In the genomic region with DNA sequence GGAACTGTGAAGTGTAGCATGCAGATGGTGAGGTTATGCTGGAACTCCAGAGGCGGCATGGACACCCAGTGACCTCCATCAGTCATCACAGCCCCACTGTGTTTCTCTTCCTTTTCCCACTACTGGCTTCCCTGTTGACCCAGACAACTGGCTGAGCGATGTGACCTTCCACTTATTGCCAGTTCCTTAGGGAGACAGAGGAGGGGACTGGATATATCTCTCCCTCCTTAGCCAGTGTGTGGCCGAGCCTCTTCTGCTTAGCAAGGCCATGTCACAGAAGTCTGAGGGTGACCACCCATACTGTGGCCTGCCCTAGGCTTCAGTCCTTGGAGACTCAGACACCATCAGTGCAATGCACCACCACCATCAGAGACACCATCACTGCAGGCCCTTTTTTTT, we compare ENCODE assay signal across 14 cellular contexts. TPM values are rescaled to one million over a fixed set of nuclear protein-coding genes. Genes with fewer than 3 reads are reported as not detected.
A peak's percentile ranks its signal among the peaks of the same experiment; 100 is the strongest.
DNase-seq lines count a peak whose midpoint lies in the region; ATAC-seq and TF ChIP-seq lines count a peak whose summit lies in the region.
"Had no signal": no experiment of that assay in that cellular context is flagged by ENCODE, and none has a peak within 500 bp of the region (broad histone marks: within the 10 kb centered on the region; RNA-seq: fewer than 3 reads in every experiment).

No MANE protein-coding gene starts in this region.

- H3K9me3 Mint-ChIP-seq in activated CD8-positive, alpha-beta memory T cell treated with anti-CD3 and anti-CD28 coated beads, Interleukin-2, amount 10 ng/mL, durations not matched to agents 7 days and 5 days (ENCODE audit: low read depth) = no peaks in the 10 kb centered on the region
- no peaks in the 10 kb centered on the region for H3K9me3 Mint-ChIP-seq in central memory CD8-positive, alpha-beta T cell
- no peaks in the 10 kb centered on the region for H3K9me3 Mint-ChIP-seq in stimulated activated naive B cell treated with anti-CD40 and anti-IgM and Interleukin-4, amounts not matched to agents 10 μg/mL and 1 μg/mL and 100 μg/mL, for 72 hours
- H3K9me3 Mint-ChIP-seq: HFFc6 had no signal

- H3K4ac ChIP-seq in neuronal stem cell (ENCODE audit: low read length) = no peak overlapping the region

- no peak for ATAC-seq in activated CD8-positive, alpha-beta memory T cell treated with anti-CD3 and anti-CD28 coated beads, Interleukin-2, amount 10 ng/mL, durations not matched to agents 7 days and 5 days
- ATAC-seq in central memory CD8-positive, alpha-beta T cell (replicated peaks; ENCODE audit: extremely low read depth, poor library complexity, severe bottlenecking) = no peak
- no peak for ATAC-seq in stimulated activated naive B cell treated with anti-CD40 and anti-IgM and Interleukin-4, amounts not matched to agents 10 μg/mL and 1 μg/mL and 100 μg/mL, for 72 hours (replicated peaks)

- peaks cover 86 to 91% (median 87%) of the 10 kb centered on the region in 10 experiments for H3K4me1 ChIP-seq in BLaER1 treated with 17β-estradiol and CSF1 and Interleukin-3, amounts not matched to agents 10 nM and 100 nM
- H3K4me1 ChIP-seq in neuronal stem cell (ENCODE audit: control insufficient read depth in 2 of 2, insufficient read depth in 1 of 2, low read depth in 1 of 2, low read length in 2 of 2) (peaks cover 10 to 22% of the 10 kb centered on the region in 2 donors), stomach (peaks cover 11 to 72% (median 43%) of the 10 kb centered on the region in 4 donors)

- CTCF ChIA-PET in activated CD8-positive, alpha-beta memory T cell treated with anti-CD3 and anti-CD28 coated beads, Interleukin-2, amount 10 ng/mL, durations not matched to agents 7 days and 5 days (lab: Charles Lee) = interaction anchor here (0.7 to 4.3 kb wide), 27 partner anchors 8 to 1315 kb away, joined by 3 to 44 read pairs (median 4); a partner anchor contains a TSS

- H3K4me1 Mint-ChIP-seq in activated CD8-positive, alpha-beta memory T cell treated with anti-CD3 and anti-CD28 coated beads, Interleukin-2, amount 10 ng/mL, durations not matched to agents 7 days and 5 days = peaks cover 81% of the 10 kb centered on the region
- H3K4me1 Mint-ChIP-seq in central memory CD8-positive, alpha-beta T cell = peaks cover 55% of the 10 kb centered on the region
- H3K4me1 Mint-ChIP-seq in stimulated activated naive B cell treated with anti-CD40 and anti-IgM and Interleukin-4, amounts not matched to agents 10 μg/mL and 1 μg/mL and 100 μg/mL, for 72 hours = peaks cover 28 to 51% of the 10 kb centered on the region in 2 donors

- peaks cover 1 to 21% (median 15%) of the 10 kb centered on the region in 11 experiments; a peak in 19 of 22 replicates for H4K20me1 ChIP-seq in BLaER1 treated with 17β-estradiol and CSF1 and Interleukin-3, amounts not matched to agents 10 nM and 100 nM

- no peak overlapping the region for H3K4me3 ChIP-seq in BLaER1 treated with 17β-estradiol and CSF1 and Interleukin-3, amounts not matched to agents 10 nM and 100 nM
- H3K4me3 ChIP-seq in neuronal stem cell (ENCODE audit: low read length in 2 of 2) (peak overlapping the region in 1 of 2 donors; percentile 58), stomach (no peak overlapping the region)
- H3K4me3 ChIP-seq: PC-9 had no signal

- H3K27me3 ChIP-seq in BLaER1 treated with 17β-estradiol and CSF1 and Interleukin-3, amounts not matched to agents 10 nM and 100 nM = no peaks in the 10 kb centered on the region
- H3K27me3 ChIP-seq in neuronal stem cell (ENCODE audit: control insufficient read depth in 3 of 3, insufficient read depth in 3 of 3, low read depth in 1 of 3, low read length in 3 of 3) (no peaks in the 10 kb centered on the region), stomach (no peaks in the 10 kb centered on the region)

- H3K9me3 ChIP-seq in BLaER1 treated with 17β-estradiol and CSF1 and Interleukin-3, amounts not matched to agents 10 nM and 100 nM (replicated peaks in 1 of 11) = no peaks in the 10 kb centered on the region
- no peaks in the 10 kb centered on the region for H3K9me3 ChIP-seq in neuronal stem cell (replicated peaks in 1 of 2; ENCODE audit: control insufficient read depth in 2 of 2, insufficient read depth in 1 of 2, low read depth in 1 of 2, low read length in 2 of 2)
- no peaks in the 10 kb centered on the region for H3K9me3 ChIP-seq in stomach

- no peak overlapping the region for H3K18ac ChIP-seq in neuronal stem cell (ENCODE audit: low read length)

- H3K14ac ChIP-seq in neuronal stem cell (ENCODE audit: low read length) = no peak overlapping the region

- H3K36me3 ChIP-seq in BLaER1 treated with 17β-estradiol and CSF1 and Interleukin-3, amounts not matched to agents 10 nM and 100 nM = peaks cover 7 to 11% (median 9%) of the 10 kb centered on the region in 11 experiments; a peak in 16 of 22 replicates
- peaks cover 5 to 10% of the 10 kb centered on the region in 2 donors for H3K36me3 ChIP-seq in neuronal stem cell (replicated peaks in 1 of 2; ENCODE audit: control insufficient read depth in 2 of 2, insufficient read depth in 2 of 2, low read length in 2 of 2)
- H3K36me3 ChIP-seq in stomach = peaks cover 0 to 8% (median 3%) of the 10 kb centered on the region in 4 donors

- peak overlapping the region; percentile 44 to 100 (median 97); a peak in 18 of 22 replicates for H3K4me2 ChIP-seq in BLaER1 treated with 17β-estradiol and CSF1 and Interleukin-3, amounts not matched to agents 10 nM and 100 nM
- no peak overlapping the region for H3K4me2 ChIP-seq in neuronal stem cell (ENCODE audit: insufficient read depth, low read length, poor library complexity, severe bottlenecking)

- H2AFZ ChIP-seq in neuronal stem cell (ENCODE audit: low read length) = no peak overlapping the region
- H2AFZ ChIP-seq: PC-9 had no signal

- H3K36me3 Mint-ChIP-seq in activated CD8-positive, alpha-beta memory T cell treated with anti-CD3 and anti-CD28 coated beads, Interleukin-2, amount 10 ng/mL, durations not matched to agents 7 days and 5 days = peaks cover 14% of the 10 kb centered on the region
- H3K36me3 Mint-ChIP-seq in central memory CD8-positive, alpha-beta T cell (ENCODE audit: insufficient read depth) = peaks cover 12% of the 10 kb centered on the region
- H3K36me3 Mint-ChIP-seq in stimulated activated naive B cell treated with anti-CD40 and anti-IgM and Interleukin-4, amounts not matched to agents 10 μg/mL and 1 μg/mL and 100 μg/mL, for 72 hours = peaks cover 11 to 14% of the 10 kb centered on the region in 2 donors

- H3K9ac ChIP-seq in BLaER1 treated with 17β-estradiol and CSF1 and Interleukin-3, amounts not matched to agents 10 nM and 100 nM = no peak overlapping the region
- no peak overlapping the region for H3K9ac ChIP-seq in neuronal stem cell (ENCODE audit: low read depth, low read length, poor library complexity)

- H3K23ac ChIP-seq in neuronal stem cell (ENCODE audit: low read depth, low read length, poor library complexity) = no peak overlapping the region

- H3K79me1 ChIP-seq in neuronal stem cell (ENCODE audit: low read depth, low read length) = peaks cover 9% of the 10 kb centered on the region

- H3K27ac Mint-ChIP-seq in activated CD8-positive, alpha-beta memory T cell treated with anti-CD3 and anti-CD28 coated beads, Interleukin-2, amount 10 ng/mL, durations not matched to agents 7 days and 5 days = peak overlapping the region; percentile 74
- peak overlapping the region; percentile 32 for H3K27ac Mint-ChIP-seq in central memory CD8-positive, alpha-beta T cell (ENCODE audit: low read depth)
- no peak overlapping the region for H3K27ac Mint-ChIP-seq in stimulated activated naive B cell treated with anti-CD40 and anti-IgM and Interleukin-4, amounts not matched to agents 10 μg/mL and 1 μg/mL and 100 μg/mL, for 72 hours
- H3K27ac Mint-ChIP-seq: HFFc6 had no signal

- intact Hi-C loops in stomach (cut with DNase I; ENCODE audit: low total_unique reads) = no loop called here

- no peak overlapping the region for H2BK120ac ChIP-seq in neuronal stem cell (ENCODE audit: low read depth, low read length)

- H2BK15ac ChIP-seq in neuronal stem cell (ENCODE audit: low read length) = no peak overlapping the region

- H3K4me3 Mint-ChIP-seq in activated CD8-positive, alpha-beta memory T cell treated with anti-CD3 and anti-CD28 coated beads, Interleukin-2, amount 10 ng/mL, durations not matched to agents 7 days and 5 days = no peak overlapping the region
- no peak overlapping the region for H3K4me3 Mint-ChIP-seq in central memory CD8-positive, alpha-beta T cell
- H3K4me3 Mint-ChIP-seq in stimulated activated naive B cell treated with anti-CD40 and anti-IgM and Interleukin-4, amounts not matched to agents 10 μg/mL and 1 μg/mL and 100 μg/mL, for 72 hours = no peak overlapping the region
- H3K4me3 Mint-ChIP-seq: HFFc6 had no signal

- TF ChIP-seq POLR2A in stomach (IDR thresholded peaks at IDR 0.05) = no peak

- no peak for TF ChIP-seq CTCF in stomach (IDR thresholded peaks at IDR 0.05)

- H2BK5ac ChIP-seq in neuronal stem cell (ENCODE audit: low read length) = no peak overlapping the region

- no peak overlapping the region for H4K8ac ChIP-seq in neuronal stem cell (ENCODE audit: low read depth, low read length)

- no CpG with 5 or more reads among the region's 3 CpGs for WGBS in neuronal stem cell (ENCODE audit: extremely low coverage in 2 of 2, insufficient read length in 2 of 2, insufficient replicate concordance in 1 of 2), 2 donors
- 82 to 90% (median 83%) methylated on average over 3 of the region's 3 CpGs for WGBS in stomach, 5 donors

- H3K27ac ChIP-seq in BLaER1 treated with 17β-estradiol and CSF1 and Interleukin-3, amounts not matched to agents 10 nM and 100 nM = no peak overlapping the region; a peak in 1 of 22 replicates
- H3K27ac ChIP-seq in neuronal stem cell (replicated peaks; ENCODE audit: low read length) (no peak overlapping the region), stomach (no peak overlapping the region)
- H3K27ac ChIP-seq: PC-9 had no signal

- H3K27me3 Mint-ChIP-seq in activated CD8-positive, alpha-beta memory T cell treated with anti-CD3 and anti-CD28 coated beads, Interleukin-2, amount 10 ng/mL, durations not matched to agents 7 days and 5 days = no peaks in the 10 kb centered on the region
- no peaks in the 10 kb centered on the region for H3K27me3 Mint-ChIP-seq in central memory CD8-positive, alpha-beta T cell
- H3K27me3 Mint-ChIP-seq in stimulated activated naive B cell treated with anti-CD40 and anti-IgM and Interleukin-4, amounts not matched to agents 10 μg/mL and 1 μg/mL and 100 μg/mL, for 72 hours = no peaks in the 10 kb centered on the region

- H2BK12ac ChIP-seq in neuronal stem cell (ENCODE audit: low read length) = no peak overlapping the region

- TF ChIP-seq EP300 in stomach (IDR thresholded peaks at IDR 0.05) = no peak

- no peak for DNase-seq in activated CD8-positive, alpha-beta memory T cell treated with anti-CD3 and anti-CD28 coated beads, Interleukin-2, amount 10 ng/mL, durations not matched to agents 7 days and 5 days
- DNase-seq in activated CD8-positive, alpha-beta memory T cell treated with anti-CD3 and anti-CD28 coated beads for 24 hours = no peak
- no peak for DNase-seq in central memory CD8-positive, alpha-beta T cell (ENCODE audit: low spot score in 2 of 2)
- DNase-seq in neuronal stem cell (ENCODE audit: low spot score) = no peak
- DNase-seq in stimulated activated naive B cell treated with anti-CD40 and anti-IgM and Interleukin-4, amounts not matched to agents 10 μg/mL and 1 μg/mL and 100 μg/mL, for 72 hours = no peak
- DNase-seq in stomach = no peak
- DNase-seq in glomerular visceral epithelial cell (ENCODE audit: extremely low spot score) = no peak
- DNase-seq: NCI-H1417 treated with DMSO at 0.1 percent for 48 hours, NCI-H2029 had no signal

- H4K91ac ChIP-seq in neuronal stem cell (ENCODE audit: low read depth, low read length, poor library complexity) = no peak overlapping the region

- peak overlapping the region; percentile 19 for H2AK5ac ChIP-seq in neuronal stem cell (ENCODE audit: low read depth, low read length)

RNA-seq across cellular contexts. Expression of a gene that starts 3.0 kb away (rescaled TPM):
- 100 to 1,000 TPM; 117 to 120 TPM for total RNA-seq in activated CD8-positive, alpha-beta memory T cell treated with anti-CD3 and anti-CD28 coated beads, Interleukin-2, amount 10 ng/mL, durations not matched to agents 7 days and 5 days
- 13.6 TPM for polyA plus RNA-seq in neuronal stem cell (2013, experiment 1 of 2)
- 13.2 TPM for polyA plus RNA-seq in neuronal stem cell (2013, experiment 2 of 2)
- 100 to 1,000 TPM in 2 of 5 donors, 10 to 100 TPM in 3; 32.1 to 262 (median 56.2) TPM for total RNA-seq in stomach
- 10 to 100 TPM; 22.9 to 38.3 (median 25.9) TPM for polyA plus RNA-seq in stomach

RNA-seq across cellular contexts. Expression of a gene that starts 31.3 kb away (rescaled TPM):
- 100 to 1,000 TPM; 268 to 391 TPM for total RNA-seq in activated CD8-positive, alpha-beta memory T cell treated with anti-CD3 and anti-CD28 coated beads, Interleukin-2, amount 10 ng/mL, durations not matched to agents 7 days and 5 days
- 252 TPM for polyA plus RNA-seq in neuronal stem cell (2013, experiment 1 of 2)
- polyA plus RNA-seq in neuronal stem cell (2013, experiment 2 of 2) = 248 TPM
- total RNA-seq in stomach = 100 to 1,000 TPM in 2 of 5 donors, 10 to 100 TPM in 3; 25.1 to 327 (median 92.9) TPM
- polyA plus RNA-seq in stomach = 100 to 1,000 TPM; 115 to 139 (median 117) TPM

RNA-seq across cellular contexts. Expression of a gene that starts 48.4 kb away (rescaled TPM):
- not detected for total RNA-seq in activated CD8-positive, alpha-beta memory T cell treated with anti-CD3 and anti-CD28 coated beads, Interleukin-2, amount 10 ng/mL, durations not matched to agents 7 days and 5 days
- not detected for polyA plus RNA-seq in neuronal stem cell (2013, experiment 1 of 2)
- not detected for polyA plus RNA-seq in neuronal stem cell (2013, experiment 2 of 2)
- not detected for total RNA-seq in stomach
- polyA plus RNA-seq in stomach = not detected
- total RNA-seq: Calu3, H4, HFFc6, PC-9 had no signal
